In genomic region chr7:100642534-100642907, GRCh38 we compare ENCODE assay signal across 14 cellular contexts. TPM values are rescaled to one million over a fixed set of nuclear protein-coding genes. Genes with fewer than 3 reads are reported as not detected.
DNase-seq lines count a peak whose midpoint lies in the region; ATAC-seq and TF ChIP-seq lines count a peak whose summit lies in the region.
"Had no signal": no experiment of that assay in that cellular context is flagged by ENCODE, and none has a peak within 500 bp of the region (broad histone marks: within the 10 kb centered on the region; RNA-seq: fewer than 3 reads in every experiment).

No MANE protein-coding gene starts in this region.

- 50 to 52% methylated on average over 10 to 11 of the region's 11 CpGs for WGBS in lower leg skin, 2 donors

- TF ChIP-seq POLR2A in erythroblast (IDR thresholded peaks at IDR 0.05; ENCODE audit: low read length): peak; percentile 89
- no peak for TF ChIP-seq POLR2A in lower leg skin (IDR thresholded peaks at IDR 0.05)

- peaks cover 7% of the 10 kb centered on the region for H3K27me3 ChIP-seq in upper lobe of right lung

- no peak for TF ChIP-seq CTCF in upper lobe of right lung (IDR thresholded peaks at IDR 0.05)
- TF ChIP-seq CTCF in lower leg skin (IDR thresholded peaks at IDR 0.05): no peak

- peak; percentile 62 for DNase-seq in stimulated activated CD4-positive, alpha-beta T cell treated with anti-CD3 and anti-CD28 coated beads, Interleukin-15, amount 100 ng/mL, for 24 hours
- DNase-seq in stimulated activated CD4-positive, alpha-beta T cell treated with anti-CD3 and anti-CD28 coated beads, Interleukin-2, amount 100 ng/mL, for 48 hours: no peak
- peak; percentile 63 for DNase-seq in RPMI8226
- DNase-seq in erythroblast (lab: John Stamatoyannopoulos, UW): peak; percentile 87 to 89
- no peak for DNase-seq in upper lobe of right lung
- DNase-seq in ACHN: no peak
- DNase-seq in lower leg skin (ENCODE audit: low spot score in 2 of 2): no peak
- no peak for DNase-seq in SHP77 (lab: John Stamatoyannopoulos, UW)
- DNase-seq: left cardiac atrium, MV-4-11 had no signal

- H3K4me3 ChIP-seq in upper lobe of right lung: no peak overlapping the region
- H3K4me3 ChIP-seq in lower leg skin (ENCODE audit: low read depth, poor library complexity, severe bottlenecking): no peak overlapping the region
- H3K4me3 ChIP-seq: SK-N-MC, suprapubic skin had no signal

- no peak overlapping the region for H3K27ac ChIP-seq in upper lobe of right lung
- H3K27ac ChIP-seq: SK-N-MC, suprapubic skin had no signal

- H3K9me3 ChIP-seq in upper lobe of right lung: no peaks in the 10 kb centered on the region
- H3K9me3 ChIP-seq: suprapubic skin had no signal

- peak; percentile 52 for ATAC-seq in upper lobe of right lung

- no peaks in the 10 kb centered on the region for H3K36me3 ChIP-seq in upper lobe of right lung
- H3K36me3 ChIP-seq: suprapubic skin had no signal

- H3K4me1 ChIP-seq in upper lobe of right lung: no peaks in the 10 kb centered on the region
- H3K4me1 ChIP-seq: suprapubic skin had no signal

- in situ Hi-C loops in ACHN (cut with HindIII; ENCODE audit: low pct_ligation_motif_present, low pct_unique_long_range_greater_than_20kb, low sequenced_read_pairs): no loop called here

- intact Hi-C loops in upper lobe of right lung (cut with DNase I): no loop called here
- intact Hi-C loops in lower leg skin (cut with DNase I; ENCODE audit: low total_unique reads): no loop called here

RNA-seq across cellular contexts. Expression of gene TFR2, which starts 1.2 kb away (rescaled TPM):
- total RNA-seq in upper lobe of right lung (0.41 TPM), lower leg skin (1 to 10 TPM; 1.3 to 3.4 (median 1.6) TPM)

RNA-seq across cellular contexts. Expression of gene ACTL6B, which starts 13.7 kb away (rescaled TPM):
- not detected for total RNA-seq in upper lobe of right lung
- total RNA-seq in lower leg skin: not detected
- total RNA-seq: endothelial cell of umbilical vein, left cardiac atrium, skeletal muscle tissue, suprapubic skin had no signal

RNA-seq across cellular contexts. Expression of gene MOSPD3, which starts 30.2 kb away (rescaled TPM):
- 14.7 TPM for total RNA-seq in upper lobe of right lung
- total RNA-seq in lower leg skin: 10 to 100 TPM; 22.3 to 33.5 (median 26.9) TPM

RNA-seq across cellular contexts. Expression of gene GNB2, which starts 31.0 kb away (rescaled TPM):
- 208 TPM for total RNA-seq in upper lobe of right lung
- 100 to 1,000 TPM; 309 to 439 (median 353) TPM for total RNA-seq in lower leg skin

RNA-seq across cellular contexts. Expression of gene PCOLCE, which starts 40.4 kb away (rescaled TPM):
- total RNA-seq in upper lobe of right lung (57.2 TPM), lower leg skin (10 to 100 TPM in 1 of 4 donors, 1 to 10 TPM in 3; 4.9 to 47.6 (median 7.3) TPM)

Comparison
In these comparisons a context has a peak if more than half of its experiments do, and no peak if none do; other contexts are left out.
1. DNase-seq: peak in stimulated activated CD4-positive, alpha-beta T cell treated with anti-CD3 and anti-CD28 coated beads, Interleukin-15, amount 100 ng/mL, for 24 hours (single experiment), RPMI8226 (single experiment) and erythroblast (2 of 2); none in stimulated activated CD4-positive, alpha-beta T cell treated with anti-CD3 and anti-CD28 coated beads, Interleukin-2, amount 100 ng/mL, for 48 hours (0 of 2), upper lobe of right lung (single experiment), ACHN (single experiment), lower leg skin (0 of 2) and SHP77 (0 of 2).